8 cellular contexts compared by ENCODE assay signal in the genomic region with DNA sequence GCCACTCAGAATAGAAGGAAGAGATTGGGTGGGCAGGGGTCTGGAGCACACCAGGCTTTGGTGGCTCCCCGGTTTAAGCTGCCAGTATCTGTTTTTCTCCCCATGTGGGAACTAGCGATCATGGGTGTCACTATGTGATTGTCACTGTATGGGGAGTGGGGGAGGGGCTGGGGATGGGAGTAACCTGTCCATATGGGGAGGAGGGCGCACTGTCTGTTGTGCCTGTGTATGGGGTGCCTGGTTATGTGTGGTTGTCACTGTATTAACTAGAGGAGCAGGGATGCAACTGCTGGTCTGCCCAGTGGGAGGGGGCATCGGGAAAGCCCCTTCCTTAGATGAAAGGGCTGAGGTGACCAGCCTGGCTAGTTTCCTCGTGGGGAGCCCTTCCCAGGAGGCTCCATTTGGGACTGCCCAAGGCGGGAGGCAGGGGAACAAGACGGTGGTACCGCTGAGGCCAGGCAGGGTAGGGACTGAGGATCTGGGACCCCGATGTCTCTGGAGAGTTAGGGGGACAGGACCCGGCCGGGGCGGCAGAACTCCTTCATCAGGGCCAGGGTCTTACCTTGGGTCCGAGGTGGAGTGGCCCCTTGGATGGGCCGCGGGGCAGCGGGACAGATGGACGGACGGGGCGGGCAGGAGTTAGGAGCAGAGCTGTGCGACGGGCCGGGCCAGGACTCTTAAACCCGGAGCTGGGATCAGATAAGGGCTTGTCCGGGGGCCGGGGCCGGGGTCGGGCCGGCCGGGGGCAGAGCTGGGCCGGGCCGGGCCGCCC. TPM values are rescaled to one million over a fixed set of nuclear protein-coding genes. Genes with fewer than 3 reads are reported as not detected.
DNase-seq lines count a peak whose midpoint lies in the region; ATAC-seq and TF ChIP-seq lines count a peak whose summit lies in the region.

A gene (minus strand): TSS at position 701 of the 772 bp plus-strand sequence. CDS start 27,628 bp downstream, outside the sequence.

- TF ChIP-seq CTCF in AG09309 (IDR thresholded peaks at IDR 0.05; ENCODE audit: control insufficient read depth, insufficient read depth, low read depth, low read length, missing control alignments) (no peak), Loucy (conservative IDR thresholded peaks at IDR 0.05; ENCODE audit: low read length) (no peak)

- intact Hi-C loops in dendritic cell treated with granulocyte-macrophage colony-stimulating factor and Interleukin-4, amounts not matched to agents 40 ng/mL and 50 ng/mL, for 4 days (cut with micrococcal nuclease) = no loop called here

- H3K36me3 ChIP-seq in Loucy (ENCODE audit: insufficient read depth, low read length) = no peaks in the 10 kb centered on the region

- DNase-seq in AG09309 (ENCODE audit: low read depth) (no peak), naive B cell (no peak), hepatic stellate cell (ENCODE audit: low spot score) (no peak), T1000 (lab: John Stamatoyannopoulos, UW) (no peak), NCI-H2227 (lab: John Stamatoyannopoulos, UW; ENCODE audit: unreplicated experiment) (no peak)
- DNase-seq in stimulated activated CD4-positive, alpha-beta T cell treated with anti-CD3 and anti-CD28 coated beads, Interleukin-12 subunit alpha, Interleukin-12 subunit beta, amount 100 ng/mL, for 4 hours = no peak

- H3K4me1 Mint-ChIP-seq in dendritic cell treated with granulocyte-macrophage colony-stimulating factor and Interleukin-4, amounts not matched to agents 40 ng/mL and 50 ng/mL, for 4 days (ENCODE audit: low read depth) = peaks cover 40% of the 10 kb centered on the region
- peaks cover 15 to 24% (median 16%) of the 10 kb centered on the region in 3 donors for H3K4me1 Mint-ChIP-seq in naive B cell

- H3K4me3 ChIP-seq in AG09309 (ENCODE audit: control insufficient read depth, low read depth, low read length) (peak within 1 kb of the TSS; percentile 33), Loucy (ENCODE audit: low read length, poor library complexity, severe bottlenecking) (peak within 1 kb of the TSS; percentile 75)

- peak within 1 kb of the TSS; percentile 78 for H3K4me2 ChIP-seq in Loucy (ENCODE audit: low read depth, low read length, poor library complexity, severe bottlenecking)

- no peaks in the 10 kb centered on the region for H3K36me3 Mint-ChIP-seq in dendritic cell treated with granulocyte-macrophage colony-stimulating factor and Interleukin-4, amounts not matched to agents 40 ng/mL and 50 ng/mL, for 4 days (ENCODE audit: low read depth)
- H3K36me3 Mint-ChIP-seq in naive B cell = no peaks in the 10 kb centered on the region

- H4K20me1 ChIP-seq in Loucy (ENCODE audit: insufficient read depth, low read length, poor library complexity, severe bottlenecking) = no peaks in the 10 kb centered on the region

- peak within 1 kb of the TSS; percentile 78 for H3K4me3 Mint-ChIP-seq in dendritic cell treated with granulocyte-macrophage colony-stimulating factor and Interleukin-4, amounts not matched to agents 40 ng/mL and 50 ng/mL, for 4 days
- H3K4me3 Mint-ChIP-seq in naive B cell = peak within 1 kb of the TSS; percentile 86 to 94 (median 90)

- peak in 1 of 2 donors; percentile 3 for ATAC-seq in naive B cell (ENCODE audit: low read depth in 2 of 2)

- peak within 1 kb of the TSS; percentile 16 for H3K27ac Mint-ChIP-seq in dendritic cell treated with granulocyte-macrophage colony-stimulating factor and Interleukin-4, amounts not matched to agents 40 ng/mL and 50 ng/mL, for 4 days
- H3K27ac Mint-ChIP-seq in naive B cell = peak within 1 kb of the TSS in 5 of 6 donors; percentile 58 to 75 (median 65)

- H3K27me3 ChIP-seq in Loucy (ENCODE audit: insufficient read depth, low read length, poor library complexity, severe bottlenecking) = peaks cover 9% of the 10 kb centered on the region

- no peaks in the 10 kb centered on the region for H3K9me2 ChIP-seq in Loucy (replicated peaks; ENCODE audit: low read depth, low read length)

- H3K9me3 ChIP-seq in Loucy (ENCODE audit: insufficient read depth, low read depth, low read length) = no peaks in the 10 kb centered on the region

- no peaks in the 10 kb centered on the region for H3K79me2 ChIP-seq in Loucy (ENCODE audit: insufficient read depth, low read length)

- peak within 1 kb of the TSS; percentile 28 for H3K9ac ChIP-seq in Loucy (ENCODE audit: low read depth, low read length, poor library complexity, severe bottlenecking)

- no peaks in the 10 kb centered on the region for H3K9me3 Mint-ChIP-seq in dendritic cell treated with granulocyte-macrophage colony-stimulating factor and Interleukin-4, amounts not matched to agents 40 ng/mL and 50 ng/mL, for 4 days
- no peaks in the 10 kb centered on the region for H3K9me3 Mint-ChIP-seq in naive B cell

- H3F3A ChIP-seq in Loucy (ENCODE audit: low read depth) = no peaks in the 10 kb centered on the region

- peaks cover 6% of the 10 kb centered on the region for H3K4me1 ChIP-seq in Loucy (ENCODE audit: insufficient read depth, low read length, poor library complexity, severe bottlenecking)

- peaks cover 57% of the 10 kb centered on the region for H3K27me3 Mint-ChIP-seq in dendritic cell treated with granulocyte-macrophage colony-stimulating factor and Interleukin-4, amounts not matched to agents 40 ng/mL and 50 ng/mL, for 4 days
- H3K27me3 Mint-ChIP-seq in naive B cell = peaks cover 40 to 80% (median 75%) of the 10 kb centered on the region in 3 donors

- H2AFZ ChIP-seq in Loucy (ENCODE audit: low read length) = peak within 1 kb of the TSS; percentile 85

RNA-seq across cellular contexts. Expression of the gene that starts here (rescaled TPM):
- polyA plus RNA-seq in naive B cell (ENCODE audit: low read depth in 6 of 6) = not detected
